ENCODE assay signal across 14 cellular contexts in the genomic region with DNA sequence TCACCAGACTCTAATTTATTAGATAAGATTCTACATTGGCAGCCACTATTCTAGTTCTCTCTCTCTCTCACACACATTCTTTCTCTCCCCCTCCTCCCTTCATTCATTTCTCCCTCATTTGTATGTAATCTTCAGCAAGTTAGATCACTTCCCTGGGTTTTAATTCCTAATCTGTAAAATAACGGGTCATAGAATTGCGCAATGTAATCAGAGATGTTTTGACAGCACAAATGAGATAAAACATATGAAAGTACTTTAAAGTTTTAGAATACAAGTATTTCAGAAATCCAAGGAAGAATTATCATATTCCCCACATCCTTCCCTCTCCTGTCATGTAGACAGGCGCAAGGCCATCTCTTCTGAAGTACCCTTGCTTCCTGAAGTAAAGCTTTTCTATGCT. TPM values are rescaled to one million over a fixed set of nuclear protein-coding genes. Genes with fewer than 3 reads are reported as not detected.
DNase-seq lines count a peak whose midpoint lies in the region; TF ChIP-seq lines count a peak whose summit lies in the region.
"Had no signal": no experiment of that assay in that cellular context is flagged by ENCODE, and none has a peak within 500 bp of the region (broad histone marks: within the 10 kb centered on the region; RNA-seq: fewer than 3 reads in every experiment).

No MANE protein-coding gene starts in this region.

- peaks cover 0 to 22% (median 9%) of the 10 kb centered on the region in 4 donors for H3K4me1 ChIP-seq in transverse colon

- H3K36me3 Mint-ChIP-seq in activated T-helper 1 cell treated with anti-CD3 and anti-CD28 coated beads, Interleukin-12 subunit alpha, Interleukin-12 subunit beta, Interleukin-2, Interleukin-4 antibody, amounts not matched to agents 30 ng/mL and 10 ng/mL and 1 ng/mL, durations not matched to agents 14 hours and 24 hours and 36 hours (ENCODE audit: low read depth) = no peaks in the 10 kb centered on the region

- H3K27me3 ChIP-seq in transverse colon (no peaks in the 10 kb centered on the region), MG63 (no peaks in the 10 kb centered on the region)

- no peaks in the 10 kb centered on the region for H3K4me1 Mint-ChIP-seq in activated T-helper 1 cell treated with anti-CD3 and anti-CD28 coated beads, Interleukin-12 subunit alpha, Interleukin-12 subunit beta, Interleukin-2, Interleukin-4 antibody, amounts not matched to agents 30 ng/mL and 10 ng/mL and 1 ng/mL, durations not matched to agents 14 hours and 24 hours and 36 hours (ENCODE audit: low read depth)
- H3K4me1 Mint-ChIP-seq: B cell; CD4-positive, alpha-beta memory T cell; GM23338; H9 had no signal

- no peak for TF ChIP-seq CTCF in fibroblast of the aortic adventitia (IDR thresholded peaks at IDR 0.05; ENCODE audit: insufficient read depth, low read length)
- no peak for TF ChIP-seq CTCF in transverse colon (IDR thresholded peaks at IDR 0.05)

- intact Hi-C loops in transverse colon (cut with DNase I; ENCODE audit: low total_unique reads) = no loop called here
- intact Hi-C loops in activated T-helper 1 cell treated with anti-CD3 and anti-CD28 coated beads, Interleukin-12 subunit alpha, Interleukin-12 subunit beta, Interleukin-2, Interleukin-4 antibody, amounts not matched to agents 30 ng/mL and 10 ng/mL and 1 ng/mL, durations not matched to agents 14 hours and 24 hours and 36 hours (cut with micrococcal nuclease) = no loop called here

- no peak overlapping the region for H3K27ac Mint-ChIP-seq in activated T-helper 1 cell treated with anti-CD3 and anti-CD28 coated beads, Interleukin-12 subunit alpha, Interleukin-12 subunit beta, Interleukin-2, Interleukin-4 antibody, amounts not matched to agents 30 ng/mL and 10 ng/mL and 1 ng/mL, durations not matched to agents 14 hours and 24 hours and 36 hours
- H3K27ac Mint-ChIP-seq: B cell; CD4-positive, alpha-beta memory T cell; GM23338; H9 had no signal

- peaks cover 19% of the 10 kb centered on the region for H3K9me3 Mint-ChIP-seq in activated T-helper 1 cell treated with anti-CD3 and anti-CD28 coated beads, Interleukin-12 subunit alpha, Interleukin-12 subunit beta, Interleukin-2, Interleukin-4 antibody, amounts not matched to agents 30 ng/mL and 10 ng/mL and 1 ng/mL, durations not matched to agents 14 hours and 24 hours and 36 hours

- no peak for TF ChIP-seq POLR2A in transverse colon (IDR thresholded peaks at IDR 0.05)

- peaks cover 9% of the 10 kb centered on the region for H3K27me3 Mint-ChIP-seq in activated T-helper 1 cell treated with anti-CD3 and anti-CD28 coated beads, Interleukin-12 subunit alpha, Interleukin-12 subunit beta, Interleukin-2, Interleukin-4 antibody, amounts not matched to agents 30 ng/mL and 10 ng/mL and 1 ng/mL, durations not matched to agents 14 hours and 24 hours and 36 hours (ENCODE audit: insufficient read depth)

- WGBS in transverse colon (ENCODE audit: low coverage in 1 of 2), 2 donors = 67 to 70% methylated on average over 3 of the region's 3 CpGs

- H3K9me3 ChIP-seq in transverse colon (peaks cover 0 to 2% of the 10 kb centered on the region in 2 donors), MG63 (peaks cover 2% of the 10 kb centered on the region)

- H3K4me3 Mint-ChIP-seq in activated T-helper 1 cell treated with anti-CD3 and anti-CD28 coated beads, Interleukin-12 subunit alpha, Interleukin-12 subunit beta, Interleukin-2, Interleukin-4 antibody, amounts not matched to agents 30 ng/mL and 10 ng/mL and 1 ng/mL, durations not matched to agents 14 hours and 24 hours and 36 hours = no peak overlapping the region
- H3K4me3 Mint-ChIP-seq: B cell; CD4-positive, alpha-beta memory T cell; GM23338; H9 had no signal

- TF ChIP-seq EP300 in transverse colon (IDR thresholded peaks at IDR 0.05; ENCODE audit: low read depth) = no peak

- H3K27ac ChIP-seq in transverse colon = peak overlapping the region in 3 of 4 donors; percentile 44 to 58 (median 49)

- in situ Hi-C loops in transverse colon (cut with MboI; ENCODE audit: low pct_ligation_motif_present in 1 of 4, low pct_unique_long_range_greater_than_20kb in 1 of 4, low sequenced_read_pairs in 3 of 4) = no loop called here

- H3K4me3 ChIP-seq in fibroblast of the aortic adventitia (ENCODE audit: low read depth, low read length) (no peak overlapping the region), transverse colon (no peak overlapping the region), MG63 (no peak overlapping the region)
- H3K4me3 ChIP-seq: GM23338 had no signal

- DNase-seq in EH (ENCODE audit: low read depth) (peak; percentile 0), amniotic epithelial cell (ENCODE audit: low read depth) (peak; percentile 77), fibroblast of the aortic adventitia (ENCODE audit: low read depth) (peak; percentile 27), transverse colon (no peak), activated gamma-delta T cell (lab: John Stamatoyannopoulos, UW) (no peak), MG63 (no peak)
- no peak for DNase-seq in activated T-helper 1 cell treated with anti-CD3 and anti-CD28 coated beads, Interleukin-12 subunit alpha, Interleukin-12 subunit beta, Interleukin-2, Interleukin-4 antibody, amounts not matched to agents 30 ng/mL and 10 ng/mL and 1 ng/mL, durations not matched to agents 14 hours and 24 hours and 36 hours (ENCODE audit: low spot score)
- DNase-seq: C1 segment of cervical spinal cord; CD4-positive, alpha-beta memory T cell; DMS79; EL; H9 had no signal

- H3K36me3 ChIP-seq in transverse colon (no peaks in the 10 kb centered on the region), MG63 (no peaks in the 10 kb centered on the region)

RNA-seq across cellular contexts. Expression of gene STYK1, which starts 21.7 kb away (rescaled TPM):
- 0.27 TPM in 1 of 2 replicates, not detected in the other for total RNA-seq in fibroblast of the aortic adventitia (ENCODE audit: low replicate concordance)
- 10 to 100 TPM in 3 of 4 donors, 1 to 10 TPM in 1; 8.4 to 41.6 (median 19.2) TPM for total RNA-seq in transverse colon
- total RNA-seq in activated T-helper 1 cell treated with anti-CD3 and anti-CD28 coated beads, Interleukin-12 subunit alpha, Interleukin-12 subunit beta, Interleukin-2, Interleukin-4 antibody, amounts not matched to agents 30 ng/mL and 10 ng/mL and 1 ng/mL, durations not matched to agents 14 hours and 24 hours and 36 hours = 0.34 TPM in 1 of 2 replicates, not detected in the other
- not detected in 2 replicates for total RNA-seq in MG63 (2014; rRNA removed; shearing (Covaris generic); ENCODE audit: low replicate concordance)
- total RNA-seq: B cell; CD4-positive, alpha-beta memory T cell had no signal

RNA-seq across cellular contexts. Expression of gene MAGOHB, which starts 38.8 kb away (rescaled TPM):
- 31.7 and 36.6 TPM in 2 replicates for total RNA-seq in fibroblast of the aortic adventitia (ENCODE audit: low replicate concordance)
- total RNA-seq in transverse colon = 1 to 10 TPM in 2 of 4 donors, under 1 TPM in 1, not detected in 1; 0.75 to 9.7 (median 8.1) TPM
- total RNA-seq in activated T-helper 1 cell treated with anti-CD3 and anti-CD28 coated beads, Interleukin-12 subunit alpha, Interleukin-12 subunit beta, Interleukin-2, Interleukin-4 antibody, amounts not matched to agents 30 ng/mL and 10 ng/mL and 1 ng/mL, durations not matched to agents 14 hours and 24 hours and 36 hours = 79.4 and 85.1 TPM in 2 replicates
- total RNA-seq in MG63 (2014; rRNA removed; shearing (Covaris generic); ENCODE audit: low replicate concordance) = 39.7 and 42.7 TPM in 2 replicates

Comparison
In these comparisons a context has a peak if more than half of its experiments do, and no peak if none do; other contexts are left out.
1. DNase-seq: peak in EH (single experiment), amniotic epithelial cell (single experiment) and fibroblast of the aortic adventitia (single experiment); none in transverse colon (single experiment), activated gamma-delta T cell (single experiment), activated T-helper 1 cell treated with anti-CD3 and anti-CD28 coated beads, Interleukin-12 subunit alpha, Interleukin-12 subunit beta, Interleukin-2, Interleukin-4 antibody, amounts not matched to agents 30 ng/mL and 10 ng/mL and 1 ng/mL, durations not matched to agents 14 hours and 24 hours and 36 hours (single experiment) and MG63 (single experiment).